Comparison of ENCODE assay signal across 8 cellular contexts in the genomic region with DNA sequence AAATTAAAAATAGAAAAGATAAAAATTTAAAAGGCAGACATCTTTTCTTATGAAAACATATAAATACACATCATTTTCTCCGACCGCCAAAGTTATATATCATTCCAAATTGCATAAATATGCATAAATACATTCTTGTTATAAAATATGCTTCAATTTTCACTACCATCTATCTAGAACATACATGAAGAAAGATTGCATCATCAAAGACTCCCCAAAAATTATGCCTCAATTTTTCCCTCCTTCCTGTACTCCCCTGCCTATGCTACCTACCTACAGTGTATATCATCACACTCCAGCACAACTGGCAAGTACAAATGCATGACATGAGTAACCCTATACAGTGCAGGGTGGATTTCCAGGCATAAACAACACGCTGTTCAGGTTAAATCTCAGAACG.
"Had no signal": no experiment of that assay in that cellular context is flagged by ENCODE, and none has a peak within 500 bp of the region (broad histone marks: within the 10 kb centered on the region; RNA-seq: fewer than 3 reads in every experiment).

No MANE protein-coding gene starts in this region.

- H3K4me3 ChIP-seq: GM23248, HAP-1 had no signal

- H3K36me3 ChIP-seq: HAP-1 had no signal

- H2AFZ ChIP-seq: GM23248 had no signal

- H3K9me3 ChIP-seq: HAP-1 had no signal

- DNase-seq: GM23248, GOT3, H7, HFFc6, KG1 had no signal

- ATAC-seq: HCT116 had no signal

- H3K27ac ChIP-seq: GM23248, HL-60 had no signal

- H3K9ac ChIP-seq: GM23248 had no signal

- H3K4me1 ChIP-seq: HAP-1 had no signal
